ENCODE assay signal across 10 cellular contexts in the genomic region with DNA sequence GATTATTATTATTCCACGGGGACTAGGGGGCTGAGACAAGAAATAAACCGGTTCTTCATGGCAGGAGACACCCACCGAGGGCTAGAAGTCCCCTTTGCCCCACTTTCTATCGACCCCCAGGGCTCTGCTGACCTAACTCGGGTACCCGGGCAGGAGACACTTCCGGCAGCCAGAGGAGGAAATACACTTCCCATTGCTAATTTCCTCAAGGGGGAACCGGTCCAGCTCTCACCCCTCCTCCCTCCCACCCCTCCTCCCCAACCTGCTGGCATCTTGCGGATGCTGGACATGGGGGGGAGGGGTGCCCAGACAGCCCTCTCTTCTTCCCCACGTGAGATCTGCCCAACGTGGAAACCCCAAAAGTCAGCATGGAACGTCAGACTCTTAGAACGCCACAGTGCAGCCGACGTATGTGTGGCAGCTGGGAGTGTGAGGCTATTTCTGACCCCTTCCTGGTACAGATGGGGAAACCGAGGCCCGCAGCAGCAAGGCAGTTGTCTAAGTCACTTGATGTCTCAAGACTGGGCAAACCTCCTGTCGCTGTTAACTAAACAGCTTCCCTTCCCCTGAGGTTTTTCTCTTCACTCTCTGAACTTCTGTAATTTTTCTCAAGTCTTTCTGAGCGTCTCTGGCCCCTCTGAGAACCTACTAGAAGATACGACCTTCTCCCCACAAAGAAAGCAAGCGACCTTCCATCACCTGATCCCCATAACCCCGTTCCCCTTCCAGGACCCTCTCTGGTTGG. TPM values are rescaled to one million over a fixed set of nuclear protein-coding genes. Genes with fewer than 3 reads are reported as not detected.
DNase-seq lines count a peak whose midpoint lies in the region; ATAC-seq and TF ChIP-seq lines count a peak whose summit lies in the region.
"Had no signal": no experiment of that assay in that cellular context is flagged by ENCODE, and none has a peak within 500 bp of the region (broad histone marks: within the 10 kb centered on the region; RNA-seq: fewer than 3 reads in every experiment).

No MANE protein-coding gene starts in this region.

- peak overlapping the region; percentile 32 for H2BK120ac ChIP-seq in IMR-90 (ENCODE audit: low read depth, low read length)

- H4K8ac ChIP-seq in IMR-90 (ENCODE audit: low read depth in 2 of 2, low read length in 2 of 2): peak overlapping the region; percentile 50 to 63

- H3K4me3 Mint-ChIP-seq in chondrocyte (ENCODE audit: unreplicated experiment): peak overlapping the region; percentile 43
- peak overlapping the region; percentile 42 for H3K4me3 Mint-ChIP-seq in natural killer cell treated with Interleukin-12 subunit alpha and Interleukin-12 subunit beta and Interleukin-15 and Interleukin-18, amount 100 ng/mL, for 72 hours

- no peak overlapping the region for H2AK9ac ChIP-seq in IMR-90 (replicated peaks; ENCODE audit: low read depth, low read length, poor library complexity)

- peak overlapping the region; percentile 35; the same call in 1 of the 2 replicates for H3K4ac ChIP-seq in IMR-90 (ENCODE audit: low read depth, low read length)

- no peak overlapping the region for H3K18ac ChIP-seq in IMR-90 (ENCODE audit: low read depth, low read length)

- H3K4me1 Mint-ChIP-seq in chondrocyte (ENCODE audit: low read depth): peaks cover 24% of the 10 kb centered on the region
- peaks cover 35 to 44% of the 10 kb centered on the region in 2 donors for H3K4me1 Mint-ChIP-seq in natural killer cell treated with Interleukin-12 subunit alpha and Interleukin-12 subunit beta and Interleukin-15 and Interleukin-18, amount 100 ng/mL, for 72 hours (ENCODE audit: low read depth in 2 of 2)

- H3K9me3 Mint-ChIP-seq in chondrocyte (ENCODE audit: low read depth): no peaks in the 10 kb centered on the region
- no peaks in the 10 kb centered on the region for H3K9me3 Mint-ChIP-seq in natural killer cell treated with Interleukin-12 subunit alpha and Interleukin-12 subunit beta and Interleukin-15 and Interleukin-18, amount 100 ng/mL, for 72 hours

- ATAC-seq in IMR-90 (ENCODE audit: low read depth): no peak
- peak; percentile 13 to 31 for ATAC-seq in natural killer cell treated with Interleukin-12 subunit alpha and Interleukin-12 subunit beta and Interleukin-15 and Interleukin-18, amount 100 ng/mL, for 72 hours
- ATAC-seq in HG03039 (IDR thresholded peaks at IDR 0.05; ENCODE audit: unreplicated experiment): no peak
- no peak for ATAC-seq in HG03097 (IDR thresholded peaks at IDR 0.05; ENCODE audit: low FRiP score, unreplicated experiment)

- no peak overlapping the region for H2BK5ac ChIP-seq in IMR-90 (ENCODE audit: low read depth, low read length, poor library complexity, severe bottlenecking)

- WGBS in IMR-90 (ENCODE audit: extremely low coverage in 2 of 2, insufficient read length in 1 of 2), 2 experiments: 18% methylated on average over 10 of the region's 22 CpGs; no CpG with 5 or more reads in 1 of the 2 experiments

- no peak overlapping the region for H3K56ac ChIP-seq in IMR-90 (ENCODE audit: extremely low read depth, insufficient read depth, low read length)

- H3K36me3 Mint-ChIP-seq in chondrocyte (ENCODE audit: low read depth): peaks cover 3% of the 10 kb centered on the region
- H3K36me3 Mint-ChIP-seq in natural killer cell treated with Interleukin-12 subunit alpha and Interleukin-12 subunit beta and Interleukin-15 and Interleukin-18, amount 100 ng/mL, for 72 hours: no peaks in the 10 kb centered on the region

- BruUV-seq in IMR-90 (replicated peaks; lab: Mats Ljungman, UMichigan): no TSS peak

- H2BK20ac ChIP-seq in IMR-90 (ENCODE audit: low read depth, low read length): 0 out of 2 replicates have a peak overlapping the region, but pooled peaks have one; percentile 24

- peak overlapping the region; percentile 18 to 61 (median 34); a peak in 17 of 20 replicates for H3K4me3 ChIP-seq in BLaER1 treated with 17β-estradiol and CSF1 and Interleukin-3, amounts not matched to agents 10 nM and 100 nM
- no peak overlapping the region for H3K4me3 ChIP-seq in IMR-90 (ENCODE audit: insufficient read depth, low read depth, low read length)

- H3K27ac Mint-ChIP-seq in chondrocyte (ENCODE audit: unreplicated experiment): no peak overlapping the region
- H3K27ac Mint-ChIP-seq in natural killer cell treated with Interleukin-12 subunit alpha and Interleukin-12 subunit beta and Interleukin-15 and Interleukin-18, amount 100 ng/mL, for 72 hours: peak overlapping the region; percentile 16 to 42

- no peak for DNase-seq in IMR-90
- no peak for DNase-seq in chondrocyte (ENCODE audit: low spot score)
- DNase-seq in natural killer cell treated with Interleukin-12 subunit alpha and Interleukin-12 subunit beta and Interleukin-15 and Interleukin-18, amount 100 ng/mL, for 72 hours (ENCODE audit: low spot score): no peak
- DNase-seq in GM13976 (ENCODE audit: low spot score): no peak
- no peak for DNase-seq in HEK293T (ENCODE audit: extremely low spot score)
- DNase-seq: activated CD8-positive, alpha-beta memory T cell treated with anti-CD3 and anti-CD28 coated beads for 24 hours had no signal

- H3K36me3 ChIP-seq in BLaER1 treated with 17β-estradiol and CSF1 and Interleukin-3, amounts not matched to agents 10 nM and 100 nM: no peaks in the 10 kb centered on the region
- no peaks in the 10 kb centered on the region for H3K36me3 ChIP-seq in IMR-90 (ENCODE audit: control insufficient read depth, insufficient read depth, low read length)

- H4K20me1 ChIP-seq in BLaER1 treated with 17β-estradiol and CSF1 and Interleukin-3, amounts not matched to agents 10 nM and 100 nM: peaks cover 0 to 8% (median 0%) of the 10 kb centered on the region in 11 experiments; a peak in 6 of 22 replicates
- H4K20me1 ChIP-seq in IMR-90 (ENCODE audit: insufficient read depth, low read length): no peaks in the 10 kb centered on the region; the same call in 1 of the 2 replicates

- H3K79me1 ChIP-seq in IMR-90 (ENCODE audit: low read depth in 1 of 2, low read length in 2 of 2): no peaks in the 10 kb centered on the region

- TF ChIP-seq RAD21 in IMR-90 (IDR thresholded peaks at IDR 0.05; ENCODE audit: low read length): no peak

- POLR2A ChIA-PET in IMR-90 (lab: Charles Lee; ENCODE audit: unreplicated experiment): no interaction called here
- POLR2A ChIA-PET in HEK293T (lab: Yijun Ruan, JAX): interaction anchor here (0.7 to 1.2 kb wide), 2 partner anchors 14 to 94 kb away, joined by 4 to 5 read pairs; partner anchors contain the start of genes QPCTL and SNRPD2

- no peak for TF ChIP-seq POLR2A in IMR-90 (IDR thresholded peaks at IDR 0.05; ENCODE audit: low read depth, low read length)

- peak overlapping the region; percentile 85 for H3K23ac ChIP-seq in IMR-90 (ENCODE audit: low read depth, low read length)

- H3K14ac ChIP-seq in IMR-90 (replicated peaks; ENCODE audit: low read depth, low read length): peak overlapping the region; percentile 59; the same call in 1 of the 2 replicates

- H4K91ac ChIP-seq in IMR-90 (ENCODE audit: insufficient read depth, low read depth, low read length): no peak overlapping the region; the same call in 1 of the 2 replicates

- intact Hi-C loops in IMR-90 (cut with micrococcal nuclease): no loop called here

- dilution Hi-C loops in IMR-90 (cut with HindIII; ENCODE audit: low sequenced_read_pairs, unreplicated experiment): no loop called here

- H2AK5ac ChIP-seq in IMR-90 (ENCODE audit: low read depth, low read length): peak overlapping the region; percentile 50; the same call in 1 of the 2 replicates

- H3K27me3 Mint-ChIP-seq in chondrocyte (ENCODE audit: low read depth): peaks cover 46% of the 10 kb centered on the region
- peaks cover 67 to 73% of the 10 kb centered on the region in 2 donors for H3K27me3 Mint-ChIP-seq in natural killer cell treated with Interleukin-12 subunit alpha and Interleukin-12 subunit beta and Interleukin-15 and Interleukin-18, amount 100 ng/mL, for 72 hours

- H3K9me1 ChIP-seq in IMR-90 (ENCODE audit: insufficient read depth, low read length): 0 out of 2 replicates have a peak, but pooled peaks cover 3% of the 10 kb centered on the region

- in situ Hi-C loops in IMR-90 (cut with MboI; ENCODE audit: low sequenced_read_pairs): no loop called here
- in situ Hi-C loops in GM13976 (cut with MboI; ENCODE audit: low sequenced_read_pairs, unreplicated experiment): no loop called here

- peaks cover 32 to 50% (median 45%) of the 10 kb centered on the region in 10 experiments for H3K4me1 ChIP-seq in BLaER1 treated with 17β-estradiol and CSF1 and Interleukin-3, amounts not matched to agents 10 nM and 100 nM
- no peaks in the 10 kb centered on the region for H3K4me1 ChIP-seq in IMR-90 (ENCODE audit: control insufficient read depth, insufficient read depth, low read length)

- H3K27ac ChIP-seq in BLaER1 treated with 17β-estradiol and CSF1 and Interleukin-3, amounts not matched to agents 10 nM and 100 nM: no peak overlapping the region
- no peak overlapping the region for H3K27ac ChIP-seq in IMR-90 (ENCODE audit: insufficient read depth, low read length)

- peak overlapping the region; percentile 86 for H2AFZ ChIP-seq in IMR-90 (replicated peaks; ENCODE audit: low read length, poor library complexity)

- H3K9me3 ChIP-seq in BLaER1 treated with 17β-estradiol and CSF1 and Interleukin-3, amounts not matched to agents 10 nM and 100 nM (replicated peaks in 1 of 11): no peaks in the 10 kb centered on the region
- H3K9me3 ChIP-seq in IMR-90 (ENCODE audit: control insufficient read depth, insufficient read depth, low read length): peaks cover 2% of the 10 kb centered on the region; the same call in 1 of the 2 replicates

- H3K27me3 ChIP-seq in BLaER1 treated with 17β-estradiol and CSF1 and Interleukin-3, amounts not matched to agents 10 nM and 100 nM: peaks cover 44 to 86% (median 82%) of the 10 kb centered on the region in 11 experiments
- peaks cover 61% of the 10 kb centered on the region for H3K27me3 ChIP-seq in IMR-90 (ENCODE audit: control insufficient read depth, insufficient read depth, low read length)

- peak overlapping the region; percentile 89 to 97 (median 94) for H3K4me2 ChIP-seq in BLaER1 treated with 17β-estradiol and CSF1 and Interleukin-3, amounts not matched to agents 10 nM and 100 nM
- peak overlapping the region; percentile 19; the same call in 1 of the 2 replicates for H3K4me2 ChIP-seq in IMR-90 (ENCODE audit: low read depth, low read length)

- CTCF ChIA-PET in IMR-90 (lab: Yijun Ruan, JAX) (interaction anchor here (0.5 to 1.1 kb wide), 2 partner anchors 105 to 132 kb away, joined by 3 read pairs; no protein-coding TSS in a partner anchor), HEK293T (lab: Yijun Ruan, JAX) (interaction anchor here (1.2 to 1.3 kb wide), 2 partner anchors 8 to 44 kb away, joined by 4 to 5 read pairs; no protein-coding TSS in a partner anchor)

- H4K5ac ChIP-seq in IMR-90 (ENCODE audit: low read depth, low read length): no peak overlapping the region

- H3K9ac ChIP-seq in BLaER1 treated with 17β-estradiol and CSF1 and Interleukin-3, amounts not matched to agents 10 nM and 100 nM: peak overlapping the region in 10 of 11 experiments; percentile 7 to 52 (median 38); a peak in 12 of 22 replicates
- no peak overlapping the region; the same call in 1 of the 2 replicates for H3K9ac ChIP-seq in IMR-90 (ENCODE audit: low read depth, low read length)

- no peak for TF ChIP-seq CTCF in IMR-90 (conservative IDR thresholded peaks at IDR 0.05; ENCODE audit: low read depth, low read length)
- TF ChIP-seq CTCF in chondrocyte (IDR thresholded peaks at IDR 0.05): no peak
- no peak for TF ChIP-seq CTCF in GM13976 (IDR thresholded peaks at IDR 0.05; ENCODE audit: borderline replicate concordance, control extremely low read depth, extremely low read depth, insufficient read depth, missing control alignments)

- 0 out of 3 replicates have a peak overlapping the region, but pooled peaks have one; percentile 64 for H2BK15ac ChIP-seq in IMR-90 (ENCODE audit: low read depth, low read length)

RNA-seq across cellular contexts. Expression of gene GPR4, which starts 3.6 kb away (rescaled TPM):
- total RNA-seq in IMR-90 (2012; rRNA removed) (not detected in 2 replicates), chondrocyte (not detected in 3 replicates)
- 0.02 and 0.04 TPM in 2 replicates for polyA plus RNA-seq in IMR-90 (2012; rRNA removed)
- 0.02 and 0.07 TPM in 2 replicates for polyA plus RNA-seq in IMR-90 (2012; cell fraction: cytosol; rRNA removed)
- 0.16 and 0.17 TPM in 2 replicates for polyA plus RNA-seq in IMR-90 (2012; cell fraction: nucleus; rRNA removed; ENCODE audit: low replicate concordance)
- under 1 TPM in 1 of 2 donors, not detected in 1; 0.24 TPM for total RNA-seq in natural killer cell treated with Interleukin-12 subunit alpha and Interleukin-12 subunit beta and Interleukin-15 and Interleukin-18, amount 100 ng/mL, for 72 hours
- total RNA-seq: LHCN-M2 had no signal

RNA-seq across cellular contexts. Expression of gene OPA3, which starts 13.8 kb away (rescaled TPM):
- 3.9 and 5.2 TPM in 2 replicates for total RNA-seq in IMR-90 (2012; rRNA removed)
- 9.6 and 10.9 TPM in 2 replicates for polyA plus RNA-seq in IMR-90 (2012; rRNA removed)
- 7.8 and 9.8 TPM in 2 replicates for polyA plus RNA-seq in IMR-90 (2012; cell fraction: cytosol; rRNA removed)
- 7.1 and 10.8 TPM in 2 replicates for polyA plus RNA-seq in IMR-90 (2012; cell fraction: nucleus; rRNA removed; ENCODE audit: low replicate concordance)
- total RNA-seq in chondrocyte: 14.8 to 19.8 TPM (median 14.8 TPM) in 3 replicates
- 10 to 100 TPM; 17.0 to 17.5 TPM for total RNA-seq in natural killer cell treated with Interleukin-12 subunit alpha and Interleukin-12 subunit beta and Interleukin-15 and Interleukin-18, amount 100 ng/mL, for 72 hours

RNA-seq across cellular contexts. Expression of gene EML2, which starts 40.8 kb away (rescaled TPM):
- 11.1 and 11.8 TPM in 2 replicates for total RNA-seq in IMR-90 (2012; rRNA removed)
- polyA plus RNA-seq in IMR-90 (2012; rRNA removed): 25.3 and 26.0 TPM in 2 replicates
- 16.1 and 17.7 TPM in 2 replicates for polyA plus RNA-seq in IMR-90 (2012; cell fraction: cytosol; rRNA removed)
- 126 and 168 TPM in 2 replicates for polyA plus RNA-seq in IMR-90 (2012; cell fraction: nucleus; rRNA removed; ENCODE audit: low replicate concordance)
- total RNA-seq in chondrocyte: 20.5 to 28.3 TPM (median 22.4 TPM) in 3 replicates
- total RNA-seq in natural killer cell treated with Interleukin-12 subunit alpha and Interleukin-12 subunit beta and Interleukin-15 and Interleukin-18, amount 100 ng/mL, for 72 hours: 100 to 1,000 TPM; 232 to 255 TPM

Comparison
In these comparisons a context has a peak if more than half of its experiments do, and no peak if none do; other contexts are left out.
1. ATAC-seq: peak in natural killer cell treated with Interleukin-12 subunit alpha and Interleukin-12 subunit beta and Interleukin-15 and Interleukin-18, amount 100 ng/mL, for 72 hours (2 of 2); none in IMR-90 (single experiment), HG03039 (single experiment) and HG03097 (single experiment).